Comparison of ENCODE assay signal across 11 cellular contexts in the genomic region with DNA sequence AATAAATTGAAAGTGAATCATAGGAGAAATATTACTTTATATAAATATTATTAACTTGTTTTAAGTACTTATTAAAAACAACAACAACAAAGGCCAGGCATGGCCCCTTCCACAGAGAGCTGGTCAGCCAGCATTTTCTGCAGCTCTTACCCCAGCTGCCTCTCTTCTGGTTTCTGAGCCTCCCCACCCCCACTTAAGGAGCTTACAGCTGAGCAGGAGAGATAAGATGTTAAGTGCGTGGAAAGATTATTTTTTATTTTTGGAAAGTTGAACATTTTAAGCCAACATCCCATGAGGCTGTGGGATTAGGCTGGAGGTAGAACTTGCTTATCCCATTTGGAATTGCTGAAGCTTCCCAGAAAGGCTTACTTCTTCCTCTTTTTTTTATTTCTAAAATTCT.
DNase-seq lines count a peak whose midpoint lies in the region; ATAC-seq and TF ChIP-seq lines count a peak whose summit lies in the region.
"Had no signal": no experiment of that assay in that cellular context is flagged by ENCODE, and none has a peak within 500 bp of the region (broad histone marks: within the 10 kb centered on the region; RNA-seq: fewer than 3 reads in every experiment).

No MANE protein-coding gene starts in this region.

- H3K36me3 Mint-ChIP-seq in activated CD4-positive, alpha-beta memory T cell treated with anti-CD3 and anti-CD28 coated beads, Interleukin-2, amount 10 ng/mL, durations not matched to agents 7 days and 5 days (ENCODE audit: low read depth): no peaks in the 10 kb centered on the region

- 0 out of 22 replicates have a peak overlapping the region, but pooled peaks of 1 of the 11 experiments have one; percentile 60 for H3K27ac ChIP-seq in BLaER1 treated with 17β-estradiol and CSF1 and Interleukin-3, amounts not matched to agents 10 nM and 100 nM
- peak overlapping the region in 1 of 2 donors; percentile 46 for H3K27ac ChIP-seq in tibial artery
- H3K27ac ChIP-seq: esophagus muscularis mucosa had no signal

- no peaks in the 10 kb centered on the region for H3K36me3 ChIP-seq in BLaER1 treated with 17β-estradiol and CSF1 and Interleukin-3, amounts not matched to agents 10 nM and 100 nM
- no peaks in the 10 kb centered on the region for H3K36me3 ChIP-seq in tibial artery
- H3K36me3 ChIP-seq: esophagus muscularis mucosa had no signal

- no peaks in the 10 kb centered on the region for H3K9me3 Mint-ChIP-seq in activated CD4-positive, alpha-beta memory T cell treated with anti-CD3 and anti-CD28 coated beads, Interleukin-2, amount 10 ng/mL, durations not matched to agents 7 days and 5 days
- H3K9me3 Mint-ChIP-seq: activated T-cell treated with anti-CD3 and anti-CD28 coated beads, Interleukin-2, amount 50 U/mL, for 72 hours had no signal

- peak; percentile 92 for DNase-seq in NCI-H524 treated with DMSO at 0.1 percent for 48 hours (lab: John Stamatoyannopoulos, UW)
- DNase-seq in erythroblast (lab: John Stamatoyannopoulos, UW): peak; percentile 79 to 83
- DNase-seq in islet precursor cell: peak; percentile 74
- DNase-seq in NCI-H2107 treated with DMSO at 0.1 percent for 48 hours (lab: John Stamatoyannopoulos, UW; ENCODE audit: unreplicated experiment): no peak
- no peak for DNase-seq in activated CD4-positive, alpha-beta memory T cell treated with anti-CD3 and anti-CD28 coated beads, Interleukin-2, amount 10 ng/mL, durations not matched to agents 7 days and 5 days
- no peak for DNase-seq in tibial artery
- DNase-seq: SIG-M5 had no signal

- POLR2A ChIA-PET in activated CD4-positive, alpha-beta memory T cell treated with anti-CD3 and anti-CD28 coated beads, Interleukin-2, amount 10 ng/mL, durations not matched to agents 7 days and 5 days (lab: Charles Lee): interaction anchor here (1.1 to 1.3 kb wide), 2 partner anchors 103 to 242 kb away, joined by 3 to 4 read pairs; no protein-coding TSS in a partner anchor

- TF ChIP-seq CTCF in tibial artery (IDR thresholded peaks at IDR 0.05): no peak

- 0 out of 22 replicates have a peak, but pooled peaks cover 0 to 5% (median 0%) of the 10 kb centered on the region in 11 experiments for H3K27me3 ChIP-seq in BLaER1 treated with 17β-estradiol and CSF1 and Interleukin-3, amounts not matched to agents 10 nM and 100 nM
- H3K27me3 ChIP-seq in tibial artery: peaks cover 0 to 10% of the 10 kb centered on the region in 2 donors

- peaks cover 11 to 66% (median 56%) of the 10 kb centered on the region in 10 experiments for H3K4me1 ChIP-seq in BLaER1 treated with 17β-estradiol and CSF1 and Interleukin-3, amounts not matched to agents 10 nM and 100 nM
- H3K4me1 ChIP-seq in tibial artery: peaks cover 0 to 18% (median 8%) of the 10 kb centered on the region in 4 donors

- H3K27ac Mint-ChIP-seq in activated CD4-positive, alpha-beta memory T cell treated with anti-CD3 and anti-CD28 coated beads, Interleukin-2, amount 10 ng/mL, durations not matched to agents 7 days and 5 days: no peak overlapping the region
- H3K27ac Mint-ChIP-seq: activated T-cell treated with anti-CD3 and anti-CD28 coated beads, Interleukin-2, amount 50 U/mL, for 72 hours had no signal

- no peak overlapping the region for H3K4me3 ChIP-seq in BLaER1 treated with 17β-estradiol and CSF1 and Interleukin-3, amounts not matched to agents 10 nM and 100 nM
- no peak overlapping the region for H3K4me3 ChIP-seq in tibial artery
- H3K4me3 ChIP-seq: esophagus muscularis mucosa had no signal

- peak overlapping the region in 1 of 11 experiments; percentile 0; a peak in 2 of 22 replicates for H3K9ac ChIP-seq in BLaER1 treated with 17β-estradiol and CSF1 and Interleukin-3, amounts not matched to agents 10 nM and 100 nM

- H4K20me1 ChIP-seq in BLaER1 treated with 17β-estradiol and CSF1 and Interleukin-3, amounts not matched to agents 10 nM and 100 nM: 0 out of 22 replicates have a peak, but pooled peaks cover 0 to 4% (median 0%) of the 10 kb centered on the region in 11 experiments

- H3K9me3 ChIP-seq in BLaER1 treated with 17β-estradiol and CSF1 and Interleukin-3, amounts not matched to agents 10 nM and 100 nM (replicated peaks in 1 of 11): peaks cover 0 to 5% (median 0%) of the 10 kb centered on the region in 11 experiments; a peak in 2 of 22 replicates
- H3K9me3 ChIP-seq in tibial artery: no peaks in the 10 kb centered on the region
- H3K9me3 ChIP-seq: esophagus muscularis mucosa had no signal

- no peak overlapping the region for H3K4me3 Mint-ChIP-seq in activated CD4-positive, alpha-beta memory T cell treated with anti-CD3 and anti-CD28 coated beads, Interleukin-2, amount 10 ng/mL, durations not matched to agents 7 days and 5 days
- H3K4me3 Mint-ChIP-seq: activated T-cell treated with anti-CD3 and anti-CD28 coated beads, Interleukin-2, amount 50 U/mL, for 72 hours had no signal

- CTCF ChIA-PET in activated CD4-positive, alpha-beta memory T cell treated with anti-CD3 and anti-CD28 coated beads, Interleukin-2, amount 10 ng/mL, durations not matched to agents 7 days and 5 days (lab: Charles Lee): interaction anchor here (1.0 to 2.0 kb wide), 11 partner anchors 31 to 477 kb away, joined by 3 to 33 read pairs (median 4); no protein-coding TSS in a partner anchor

- H3K4me1 Mint-ChIP-seq in activated CD4-positive, alpha-beta memory T cell treated with anti-CD3 and anti-CD28 coated beads, Interleukin-2, amount 10 ng/mL, durations not matched to agents 7 days and 5 days: peaks cover 4% of the 10 kb centered on the region

- intact Hi-C loops in tibial artery (cut with DNase I; ENCODE audit: low total_unique reads): loop anchor here (2.0 to 5.0 kb wide), 2 partner anchors 190 to 473 kb away; no protein-coding TSS in a partner anchor

- TF ChIP-seq POLR2A in erythroblast (IDR thresholded peaks at IDR 0.05; ENCODE audit: low read length): no peak

- ATAC-seq in GM19324 (IDR thresholded peaks at IDR 0.05; ENCODE audit: low FRiP score, unreplicated experiment): no peak

- peaks cover 32% of the 10 kb centered on the region for H3K27me3 Mint-ChIP-seq in activated CD4-positive, alpha-beta memory T cell treated with anti-CD3 and anti-CD28 coated beads, Interleukin-2, amount 10 ng/mL, durations not matched to agents 7 days and 5 days

- peak overlapping the region in 6 of 11 experiments; percentile 2 to 73 (median 64); a peak in 8 of 22 replicates for H3K4me2 ChIP-seq in BLaER1 treated with 17β-estradiol and CSF1 and Interleukin-3, amounts not matched to agents 10 nM and 100 nM

Comparison
In these comparisons a context has a peak if more than half of its experiments do, and no peak if none do; other contexts are left out.
1. DNase-seq: peak in NCI-H524 treated with DMSO at 0.1 percent for 48 hours (single experiment), erythroblast (2 of 2) and islet precursor cell (single experiment); none in NCI-H2107 treated with DMSO at 0.1 percent for 48 hours (single experiment), activated CD4-positive, alpha-beta memory T cell treated with anti-CD3 and anti-CD28 coated beads, Interleukin-2, amount 10 ng/mL, durations not matched to agents 7 days and 5 days (single experiment) and tibial artery (0 of 2).